ENCODE assay signal across 1 cellular context in genomic region chr7:144127714-144128334, GRCh38.
TF ChIP-seq lines count a peak whose summit lies in the region.

No MANE protein-coding gene starts in this region.

TF ChIP-seq in H1, 55 proteins besides CTCF, POLR2A, EP300 and RAD21:
- no peak for TF ChIP-seq RNF2 (IDR thresholded peaks at IDR 0.05; ENCODE audit: borderline replicate concordance, low read depth, low read length, missing control alignments, poor library complexity, severe bottlenecking)
- TF ChIP-seq TEAD4 (IDR thresholded peaks at IDR 0.05; ENCODE audit: low read depth, low read length) = no peak; the same call in 1 of the 2 replicates
- 0 out of 2 replicates have a peak, but pooled peaks have one; percentile 33 for TF ChIP-seq SP4 (IDR thresholded peaks at IDR 0.05; ENCODE audit: low read length)
- no peak for TF ChIP-seq TBP (IDR thresholded peaks at IDR 0.05; ENCODE audit: low read depth, low read length)
- no peak for TF ChIP-seq MAFK (IDR thresholded peaks at IDR 0.05; ENCODE audit: low read depth, low read length)
- TF ChIP-seq RBBP5 (IDR thresholded peaks at IDR 0.05; ENCODE audit: borderline replicate concordance, low read depth, low read length) = no peak
- 0 out of 2 replicates have a peak, but pooled peaks have one; percentile 31 for TF ChIP-seq TCF12 (IDR thresholded peaks at IDR 0.05; ENCODE audit: low read depth, low read length)
- no peak for TF ChIP-seq CHD2 (IDR thresholded peaks at IDR 0.05; ENCODE audit: low read length)
- no peak for TF ChIP-seq SAP30 (IDR thresholded peaks at IDR 0.05; ENCODE audit: insufficient read depth, insufficient replicate concordance, low read length)
- no peak for TF ChIP-seq SP2 (IDR thresholded peaks at IDR 0.05; ENCODE audit: low read length)
- no peak for TF ChIP-seq HDAC2 (IDR thresholded peaks at IDR 0.05; ENCODE audit: borderline replicate concordance in 1 of 2, low read depth in 2 of 2, low read length in 2 of 2)
- TF ChIP-seq MAX (IDR thresholded peaks at IDR 0.05) = 0 out of 2 replicates have a peak, but pooled peaks have one; percentile 37
- TF ChIP-seq GABPA (IDR thresholded peaks at IDR 0.05; ENCODE audit: borderline replicate concordance, insufficient read depth, low read length) = no peak
- TF ChIP-seq RXRA (IDR thresholded peaks at IDR 0.05; ENCODE audit: insufficient read depth, low read depth, low read length) = no peak
- peak; percentile 95 for TF ChIP-seq ATF3 (IDR thresholded peaks at IDR 0.05; ENCODE audit: insufficient read depth, low read depth, low read length)
- no peak for TF ChIP-seq CTBP2 (IDR thresholded peaks at IDR 0.05; ENCODE audit: borderline replicate concordance, insufficient read depth, insufficient read length, low read length)
- no peak for TF ChIP-seq GTF2F1 (IDR thresholded peaks at IDR 0.05; ENCODE audit: borderline replicate concordance, low read depth, low read length)
- TF ChIP-seq BRCA1 (IDR thresholded peaks at IDR 0.05; ENCODE audit: low read depth, low read length) = no peak
- TF ChIP-seq CHD1 (IDR thresholded peaks at IDR 0.05; ENCODE audit: low read depth, low read length) = no peak
- no peak for TF ChIP-seq BCL11A (IDR thresholded peaks at IDR 0.05; ENCODE audit: low read depth in 2 of 2, low read length in 2 of 2)
- no peak for TF ChIP-seq BACH1 (IDR thresholded peaks at IDR 0.05; ENCODE audit: low read length)
- TF ChIP-seq ATF2 (IDR thresholded peaks at IDR 0.05; ENCODE audit: low read length) = no peak
- TF ChIP-seq YY1 (IDR thresholded peaks at IDR 0.05; ENCODE audit: low read depth, low read length) = 0 out of 2 replicates have a peak, but pooled peaks have one; percentile 28
- no peak for TF ChIP-seq CBX5 (IDR thresholded peaks at IDR 0.05; ENCODE audit: low read depth, low read length)
- TF ChIP-seq SIN3A (conservative IDR thresholded peaks at IDR 0.05 in 1 of 2, IDR thresholded peaks at IDR 0.05 in 1 of 2; ENCODE audit: low read depth in 1 of 2, low read length in 2 of 2) = 0 out of 4 replicates have a peak, but pooled peaks of 1 of the 2 experiments have one; percentile 36
- no peak for TF ChIP-seq NANOG (IDR thresholded peaks at IDR 0.05; ENCODE audit: insufficient read depth, low read depth, low read length, poor library complexity, severe bottlenecking)
- TF ChIP-seq ZNF274 (IDR thresholded peaks at IDR 0.05; ENCODE audit: borderline replicate concordance, extremely low read depth, low read length) = no peak
- no peak for TF ChIP-seq EGR1 (IDR thresholded peaks at IDR 0.05; ENCODE audit: borderline replicate concordance, low read depth, low read length)
- peak; percentile 93 for TF ChIP-seq USF2 (IDR thresholded peaks at IDR 0.05; ENCODE audit: low read length)
